In genomic region chr12:124379938-124380754, GRCh38 we compare ENCODE assay signal across 8 cellular contexts.
A peak's percentile ranks its signal among the peaks of the same experiment; 100 is the strongest.
DNase-seq lines count a peak whose midpoint lies in the region; ATAC-seq and TF ChIP-seq lines count a peak whose summit lies in the region.

No MANE protein-coding gene starts in this region.

- no peaks in the 10 kb centered on the region for H3K27me3 ChIP-seq in lung (ENCODE audit: control insufficient read depth, insufficient read depth)
- no peaks in the 10 kb centered on the region for H3K27me3 ChIP-seq in tibial artery

- TF ChIP-seq CTCF in choroid plexus epithelial cell (conservative IDR thresholded peaks at IDR 0.05; ENCODE audit: low read depth, low read length) (peak; percentile 76), lung (IDR thresholded peaks at IDR 0.05; ENCODE audit: control extremely low read depth, extremely low read depth) (no peak), tibial artery (IDR thresholded peaks at IDR 0.05) (peak; percentile 65 to 68)

- H3K27ac Mint-ChIP-seq in activated CD8-positive, alpha-beta memory T cell treated with anti-CD3 and anti-CD28 coated beads, Interleukin-2, amount 10 ng/mL, durations not matched to agents 7 days and 5 days: no peak overlapping the region
- H3K27ac Mint-ChIP-seq in activated naive CD4-positive, alpha-beta T cell treated with anti-CD3 and anti-CD28 coated beads, Interleukin-2, amount 50 U/mL, for 72 hours: no peak overlapping the region

- no peaks in the 10 kb centered on the region for H3K4me1 Mint-ChIP-seq in activated CD8-positive, alpha-beta memory T cell treated with anti-CD3 and anti-CD28 coated beads, Interleukin-2, amount 10 ng/mL, durations not matched to agents 7 days and 5 days

- H3K9me3 ChIP-seq in lung (ENCODE audit: control insufficient read depth in 2 of 2, insufficient read depth in 1 of 2, low read length in 1 of 2) (no peaks in the 10 kb centered on the region), tibial artery (no peaks in the 10 kb centered on the region)

- DNase-seq in M059J (ENCODE audit: low read depth) (peak; percentile 87), choroid plexus epithelial cell (ENCODE audit: low read depth) (peak; percentile 89), lung (ENCODE audit: low spot score) (no peak), tibial artery (peak; percentile 81 to 97), NCI-H187 treated with DMSO at 0.1 percent for 48 hours (lab: John Stamatoyannopoulos, UW) (no peak)
- DNase-seq in activated CD8-positive, alpha-beta memory T cell treated with anti-CD3 and anti-CD28 coated beads, Interleukin-2, amount 10 ng/mL, durations not matched to agents 7 days and 5 days: no peak
- DNase-seq in activated naive CD4-positive, alpha-beta T cell treated with anti-CD3 and anti-CD28 coated beads, Interleukin-2, amount 50 U/mL, for 72 hours (ENCODE audit: low spot score in 2 of 2): no peak

- H3K36me3 ChIP-seq in lung (ENCODE audit: control insufficient read depth in 2 of 2, insufficient read depth in 2 of 2, low read length in 2 of 2): peaks cover 0 to 47% of the 10 kb centered on the region in 2 donors
- peaks cover 16 to 74% (median 60%) of the 10 kb centered on the region in 3 donors for H3K36me3 ChIP-seq in tibial artery

- peak; percentile 48 for ATAC-seq in lung (ENCODE audit: insufficient read depth, low FRiP score)
- no peak for ATAC-seq in activated CD8-positive, alpha-beta memory T cell treated with anti-CD3 and anti-CD28 coated beads, Interleukin-2, amount 10 ng/mL, durations not matched to agents 7 days and 5 days
- ATAC-seq in HG03039 (IDR thresholded peaks at IDR 0.05; ENCODE audit: unreplicated experiment): no peak
- ATAC-seq in activated naive CD4-positive, alpha-beta T cell treated with anti-CD3 and anti-CD28 coated beads, Interleukin-2, amount 50 U/mL, for 72 hours: no peak

- CTCF ChIA-PET in activated CD8-positive, alpha-beta memory T cell treated with anti-CD3 and anti-CD28 coated beads, Interleukin-2, amount 10 ng/mL, durations not matched to agents 7 days and 5 days (lab: Charles Lee): no interaction called here

- peaks cover 9 to 29% of the 10 kb centered on the region in 2 donors for H3K4me1 ChIP-seq in lung (ENCODE audit: control insufficient read depth in 2 of 2, insufficient read depth in 2 of 2, low read length in 2 of 2)
- H3K4me1 ChIP-seq in tibial artery: peaks cover 17 to 58% (median 50%) of the 10 kb centered on the region in 4 donors

- 12 to 29% methylated on average over 31 of the region's 31 CpGs for WGBS in lung, 2 donors

- peak overlapping the region; percentile 69 to 88 for H3K27ac ChIP-seq in lung (ENCODE audit: low read depth in 1 of 2, low read length in 1 of 2)
- peak overlapping the region; percentile 77 to 86 for H3K27ac ChIP-seq in tibial artery

- no peaks in the 10 kb centered on the region for H3K9me3 Mint-ChIP-seq in activated CD8-positive, alpha-beta memory T cell treated with anti-CD3 and anti-CD28 coated beads, Interleukin-2, amount 10 ng/mL, durations not matched to agents 7 days and 5 days (ENCODE audit: low read depth)
- no peaks in the 10 kb centered on the region for H3K9me3 Mint-ChIP-seq in activated naive CD4-positive, alpha-beta T cell treated with anti-CD3 and anti-CD28 coated beads, Interleukin-2, amount 50 U/mL, for 72 hours

- H3K4me3 ChIP-seq in choroid plexus epithelial cell (ENCODE audit: low read depth, low read length) (no peak overlapping the region), lung (no peak overlapping the region), tibial artery (peak overlapping the region in 1 of 2 donors; percentile 8)

- H3K36me3 Mint-ChIP-seq in activated CD8-positive, alpha-beta memory T cell treated with anti-CD3 and anti-CD28 coated beads, Interleukin-2, amount 10 ng/mL, durations not matched to agents 7 days and 5 days: no peaks in the 10 kb centered on the region
- H3K36me3 Mint-ChIP-seq in activated naive CD4-positive, alpha-beta T cell treated with anti-CD3 and anti-CD28 coated beads, Interleukin-2, amount 50 U/mL, for 72 hours: no peaks in the 10 kb centered on the region

- intact Hi-C loops in tibial artery (cut with DNase I; ENCODE audit: low total_unique reads): loop anchor here (5.0 to 10.0 kb wide), 3 partner anchors 77 to 385 kb away; partner anchors contain the start of gene NCOR2

- no peaks in the 10 kb centered on the region for H3K27me3 Mint-ChIP-seq in activated CD8-positive, alpha-beta memory T cell treated with anti-CD3 and anti-CD28 coated beads, Interleukin-2, amount 10 ng/mL, durations not matched to agents 7 days and 5 days

- H3K4me3 Mint-ChIP-seq in activated CD8-positive, alpha-beta memory T cell treated with anti-CD3 and anti-CD28 coated beads, Interleukin-2, amount 10 ng/mL, durations not matched to agents 7 days and 5 days: no peak overlapping the region

Comparison
In these comparisons a context has a peak if more than half of its experiments do, and no peak if none do; other contexts are left out.
1. DNase-seq: peak in M059J (single experiment), choroid plexus epithelial cell (single experiment) and tibial artery (2 of 2); none in lung (single experiment), activated CD8-positive, alpha-beta memory T cell treated with anti-CD3 and anti-CD28 coated beads, Interleukin-2, amount 10 ng/mL, durations not matched to agents 7 days and 5 days (single experiment), NCI-H187 treated with DMSO at 0.1 percent for 48 hours (single experiment) and activated naive CD4-positive, alpha-beta T cell treated with anti-CD3 and anti-CD28 coated beads, Interleukin-2, amount 50 U/mL, for 72 hours (0 of 2).